ENCODE assay signal across 20 cellular contexts in genomic region chr6:45185403-45186251, GRCh38.
A peak's percentile ranks its signal among the peaks of the same experiment; 100 is the strongest.
DNase-seq lines count a peak whose midpoint lies in the region; ATAC-seq and TF ChIP-seq lines count a peak whose summit lies in the region.
"Had no signal": no experiment of that assay in that cellular context is flagged by ENCODE, and none has a peak within 500 bp of the region (broad histone marks: within the 10 kb centered on the region; RNA-seq: fewer than 3 reads in every experiment).

No MANE protein-coding gene starts in this region.

- H3K27me3 ChIP-seq in CD4-positive, alpha-beta memory T cell (ENCODE audit: insufficient read depth, low read length) = no peaks in the 10 kb centered on the region
- H3K27me3 ChIP-seq in Peyer's patch = no peaks in the 10 kb centered on the region
- H3K27me3 ChIP-seq: gastrocnemius medialis, tibial nerve had no signal

- peak overlapping the region in 3 of 8 donors; percentile 1 to 19 (median 9) for H3K4me3 Mint-ChIP-seq in CD4-positive, alpha-beta memory T cell
- peak overlapping the region; percentile 29 for H3K4me3 Mint-ChIP-seq in activated CD8-positive, alpha-beta T cell treated with anti-CD3 and anti-CD28 coated beads for 36 hours

- no peak for TF ChIP-seq POLR2A in Peyer's patch (IDR thresholded peaks at IDR 0.05)

- H3K27me3 Mint-ChIP-seq in CD4-positive, alpha-beta memory T cell = no peaks in the 10 kb centered on the region
- H3K27me3 Mint-ChIP-seq in activated CD8-positive, alpha-beta T cell treated with anti-CD3 and anti-CD28 coated beads for 36 hours = no peaks in the 10 kb centered on the region

- ATAC-seq in activated CD8-positive, alpha-beta T cell treated with anti-CD3 and anti-CD28 coated beads for 36 hours = peak; percentile 64
- no peak for ATAC-seq in HG03159 (IDR thresholded peaks at IDR 0.05; ENCODE audit: unreplicated experiment)
- ATAC-seq in sciatic nerve = no peak
- ATAC-seq: gastrocnemius medialis, HCT116, left ventricle myocardium superior had no signal

- CTCF ChIA-PET in CD4-positive, alpha-beta memory T cell (lab: Charles Lee; ENCODE audit: partially characterized antibody) = no interaction called here
- CTCF ChIA-PET in activated CD8-positive, alpha-beta T cell treated with anti-CD3 and anti-CD28 coated beads for 36 hours (lab: Charles Lee) = interaction anchor here (1.4 kb wide), 1 partner anchor 16 kb away, joined by 4 read pairs; no protein-coding TSS in a partner anchor

- H3K27ac Mint-ChIP-seq in CD4-positive, alpha-beta memory T cell = peak overlapping the region in 4 of 7 donors; percentile 9 to 55 (median 16)
- peak overlapping the region; percentile 87 for H3K27ac Mint-ChIP-seq in activated CD8-positive, alpha-beta T cell treated with anti-CD3 and anti-CD28 coated beads for 36 hours

- POLR2A ChIA-PET in CD4-positive, alpha-beta memory T cell (lab: Charles Lee; ENCODE audit: partially characterized antibody) = no interaction called here
- POLR2A ChIA-PET in activated CD8-positive, alpha-beta T cell treated with anti-CD3 and anti-CD28 coated beads for 36 hours (lab: Charles Lee) = interaction anchor here (0.6 to 1.0 kb wide), 2 partner anchors 8 to 10 kb away, joined by 3 read pairs; no protein-coding TSS in a partner anchor

- DNase-seq in CD4-positive, alpha-beta memory T cell = no peak
- DNase-seq in EL = peak; percentile 7
- peak; percentile 54 for DNase-seq in activated CD8-positive, alpha-beta T cell treated with anti-CD3 and anti-CD28 coated beads for 36 hours
- peak; percentile 21 for DNase-seq in fibroblast of the aortic adventitia (ENCODE audit: low read depth)
- no peak for DNase-seq in Peyer's patch
- DNase-seq in sciatic nerve (ENCODE audit: low spot score) = no peak
- DNase-seq in NCI-H69 (lab: John Stamatoyannopoulos, UW) = no peak
- DNase-seq: gastrocnemius medialis; IMR-90; left ventricle myocardium superior; NCI-H1092 treated with DMSO at 0.1 percent for 48 hours; NCI-H774; stimulated activated CD4-positive, alpha-beta T cell treated with anti-CD3 and anti-CD28 coated beads, Interleukin-4, amount 100 ng/mL, for 24 hours; SW 1271 had no signal

- no peak overlapping the region for H3K4me3 ChIP-seq in CD4-positive, alpha-beta memory T cell (ENCODE audit: low read length in 2 of 2)
- H3K4me3 ChIP-seq in fibroblast of the aortic adventitia (ENCODE audit: low read depth, low read length) = no peak overlapping the region
- no peak overlapping the region for H3K4me3 ChIP-seq in Peyer's patch
- H3K4me3 ChIP-seq: gastrocnemius medialis, skin epidermis, tibial nerve had no signal

- intact Hi-C loops in CD4-positive, alpha-beta memory T cell (cut with micrococcal nuclease) = no loop called here
- intact Hi-C loops in activated CD8-positive, alpha-beta T cell treated with anti-CD3 and anti-CD28 coated beads for 36 hours (cut with micrococcal nuclease) = no loop called here
- intact Hi-C loops in sciatic nerve (cut with DNase I) = no loop called here

- no peak for TF ChIP-seq CTCF in activated CD8-positive, alpha-beta T cell treated with anti-CD3 and anti-CD28 coated beads for 36 hours (IDR thresholded peaks at IDR 0.05)
- TF ChIP-seq CTCF in fibroblast of the aortic adventitia (IDR thresholded peaks at IDR 0.05; ENCODE audit: insufficient read depth, low read length) (no peak), Peyer's patch (IDR thresholded peaks at IDR 0.05) (no peak)

- peaks cover 8 to 18% (median 12%) of the 10 kb centered on the region in 4 donors for H3K4me1 Mint-ChIP-seq in CD4-positive, alpha-beta memory T cell
- H3K4me1 Mint-ChIP-seq in activated CD8-positive, alpha-beta T cell treated with anti-CD3 and anti-CD28 coated beads for 36 hours (ENCODE audit: low read depth) = peaks cover 42% of the 10 kb centered on the region

- H3K9me3 Mint-ChIP-seq in CD4-positive, alpha-beta memory T cell = peaks cover 0 to 6% (median under 1%) of the 10 kb centered on the region in 8 donors
- H3K9me3 Mint-ChIP-seq in activated CD8-positive, alpha-beta T cell treated with anti-CD3 and anti-CD28 coated beads for 36 hours = peaks cover 7% of the 10 kb centered on the region

- peaks cover 0 to 2% of the 10 kb centered on the region in 2 donors for H3K36me3 Mint-ChIP-seq in CD4-positive, alpha-beta memory T cell
- H3K36me3 Mint-ChIP-seq in activated CD8-positive, alpha-beta T cell treated with anti-CD3 and anti-CD28 coated beads for 36 hours (ENCODE audit: low read depth) = peaks cover 20% of the 10 kb centered on the region

- no peaks in the 10 kb centered on the region for H3K36me3 ChIP-seq in CD4-positive, alpha-beta memory T cell (ENCODE audit: insufficient read depth, low read length)
- H3K36me3 ChIP-seq in Peyer's patch = no peaks in the 10 kb centered on the region
- H3K36me3 ChIP-seq: gastrocnemius medialis, tibial nerve had no signal

- H3K9me3 ChIP-seq in CD4-positive, alpha-beta memory T cell (ENCODE audit: control insufficient read depth in 1 of 2, low read length in 2 of 2) = no peaks in the 10 kb centered on the region
- no peaks in the 10 kb centered on the region for H3K9me3 ChIP-seq in Peyer's patch
- H3K9me3 ChIP-seq: gastrocnemius medialis, tibial nerve had no signal

- H3K4me1 ChIP-seq in CD4-positive, alpha-beta memory T cell (ENCODE audit: insufficient read depth, low read length) = no peaks in the 10 kb centered on the region
- no peaks in the 10 kb centered on the region for H3K4me1 ChIP-seq in Peyer's patch
- H3K4me1 ChIP-seq: gastrocnemius medialis, parathyroid adenoma, tibial nerve had no signal

- no peak overlapping the region for H3K27ac ChIP-seq in CD4-positive, alpha-beta memory T cell (ENCODE audit: low read depth, low read length)
- no peak overlapping the region for H3K27ac ChIP-seq in Peyer's patch
- H3K27ac ChIP-seq: gastrocnemius medialis, parathyroid adenoma, RWPE1, skin epidermis, tibial nerve had no signal

Comparison
In these comparisons a context has a peak if more than half of its experiments do, and no peak if none do; other contexts are left out.
1. DNase-seq: peak in EL (single experiment), activated CD8-positive, alpha-beta T cell treated with anti-CD3 and anti-CD28 coated beads for 36 hours (single experiment) and fibroblast of the aortic adventitia (single experiment); none in CD4-positive, alpha-beta memory T cell (0 of 5), Peyer's patch (0 of 3), sciatic nerve (single experiment) and NCI-H69 (single experiment).